In the genomic region with DNA sequence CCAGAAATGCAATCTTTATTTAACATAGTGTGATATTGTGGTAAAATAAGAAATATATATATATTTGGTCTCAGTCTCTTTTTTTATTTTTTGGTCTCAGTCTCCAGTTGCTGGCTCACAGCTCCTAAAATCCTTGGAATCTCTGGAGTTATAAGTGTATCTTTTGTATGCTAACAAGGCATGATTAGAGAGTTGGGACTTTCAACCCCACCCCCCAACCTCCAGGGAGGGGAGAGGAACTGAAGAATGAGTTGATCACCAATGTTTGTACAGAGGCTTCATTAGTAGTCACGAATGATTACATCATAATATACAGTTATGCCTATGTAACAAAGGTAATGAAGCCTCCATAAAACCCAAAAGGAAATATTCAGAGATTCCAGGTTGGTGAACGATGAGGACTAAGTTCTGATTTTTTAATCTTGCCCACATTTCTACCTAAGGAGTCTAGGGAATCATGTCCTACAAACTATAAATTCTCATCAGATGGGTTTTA, we compare ENCODE assay signal across 2 cellular contexts.
TF ChIP-seq lines count a peak whose summit lies in the region.

No MANE protein-coding gene starts in this region.

TF ChIP-seq in HepG2, 621 proteins besides CTCF, POLR2A, EP300 and RAD21 (continued from another document):
- TF ChIP-seq, protein P1, sequence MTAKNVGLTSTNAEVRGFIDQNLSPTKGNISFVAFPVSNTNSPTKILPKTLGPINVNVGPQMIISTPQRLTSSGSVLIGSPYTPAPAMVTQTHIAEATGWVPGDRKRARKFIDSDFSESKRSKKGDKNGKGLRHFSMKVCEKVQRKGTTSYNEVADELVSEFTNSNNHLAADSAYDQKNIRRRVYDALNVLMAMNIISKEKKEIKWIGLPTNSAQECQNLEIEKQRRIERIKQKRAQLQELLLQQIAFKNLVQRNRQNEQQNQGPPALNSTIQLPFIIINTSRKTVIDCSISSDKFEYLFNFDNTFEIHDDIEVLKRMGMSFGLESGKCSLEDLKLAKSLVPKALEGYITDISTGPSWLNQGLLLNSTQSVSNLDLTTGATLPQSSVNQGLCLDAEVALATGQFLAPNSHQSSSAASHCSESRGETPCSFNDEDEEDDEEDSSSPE (CRISPR knock-in tag; IDR thresholded peaks at IDR 0.05): no peak

TF ChIP-seq in SK-N-SH treated with all-trans-retinoic acid at 6 μM for 48 hours, 23 proteins besides CTCF, POLR2A, EP300 and RAD21 (continued from another document):
- TF ChIP-seq, protein P2, sequence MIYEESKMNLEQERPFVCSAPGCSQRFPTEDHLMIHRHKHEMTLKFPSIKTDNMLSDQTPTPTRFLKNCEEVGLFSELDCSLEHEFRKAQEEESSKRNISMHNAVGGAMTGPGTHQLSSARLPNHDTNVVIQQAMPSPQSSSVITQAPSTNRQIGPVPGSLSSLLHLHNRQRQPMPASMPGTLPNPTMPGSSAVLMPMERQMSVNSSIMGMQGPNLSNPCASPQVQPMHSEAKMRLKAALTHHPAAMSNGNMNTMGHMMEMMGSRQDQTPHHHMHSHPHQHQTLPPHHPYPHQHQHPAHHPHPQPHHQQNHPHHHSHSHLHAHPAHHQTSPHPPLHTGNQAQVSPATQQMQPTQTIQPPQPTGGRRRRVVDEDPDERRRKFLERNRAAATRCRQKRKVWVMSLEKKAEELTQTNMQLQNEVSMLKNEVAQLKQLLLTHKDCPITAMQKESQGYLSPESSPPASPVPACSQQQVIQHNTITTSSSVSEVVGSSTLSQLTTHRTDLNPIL (CRISPR knock-in tag; IDR thresholded peaks at IDR 0.05; ENCODE audit: low read depth): no peak
- TF ChIP-seq SNAI2 (CRISPR knock-in tag; IDR thresholded peaks at IDR 0.05): no peak
TF ChIP-seq in SK-N-SH treated with all-trans-retinoic acid at 6 μM for 48 hours: peak in this region for 0.
